In the genomic region with DNA sequence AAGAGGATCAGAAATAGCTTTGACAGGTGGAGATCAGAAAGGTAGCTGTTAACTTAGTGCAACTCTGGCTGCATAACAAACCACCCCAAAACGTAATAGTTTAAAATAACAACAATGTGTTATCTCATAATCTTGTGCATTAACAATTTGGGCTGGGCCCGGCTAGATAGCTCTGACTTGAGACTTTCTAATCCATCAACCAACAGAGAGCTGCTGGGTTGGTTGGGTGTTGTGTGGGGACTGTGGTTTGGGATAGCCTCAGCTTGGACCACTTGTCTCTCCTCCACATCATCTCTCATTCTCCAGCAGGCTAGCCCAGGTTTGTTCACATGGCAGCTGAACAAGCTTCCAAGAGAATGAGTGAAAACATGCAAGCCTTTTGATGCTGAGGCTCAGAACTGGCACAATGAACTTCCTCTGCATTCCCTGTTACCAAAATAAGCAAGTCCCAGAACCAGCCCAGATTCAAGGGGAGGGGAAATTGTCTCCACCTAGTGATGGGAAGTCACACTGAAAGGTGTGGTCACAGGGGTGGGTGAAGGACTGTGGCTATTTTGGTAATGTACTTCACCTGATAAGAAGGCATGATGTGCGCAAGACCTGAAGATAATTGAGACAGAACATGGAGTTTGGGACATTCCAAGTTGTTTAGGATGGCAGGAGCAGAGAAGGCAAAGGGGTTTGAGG, we compare ENCODE assay signal across 23 cellular contexts. TPM values are rescaled to one million over a fixed set of nuclear protein-coding genes. Genes with fewer than 3 reads are reported as not detected.
DNase-seq lines count a peak whose midpoint lies in the region; ATAC-seq and TF ChIP-seq lines count a peak whose summit lies in the region.
"Had no signal": no experiment of that assay in that cellular context is flagged by ENCODE, and none has a peak within 500 bp of the region (broad histone marks: within the 10 kb centered on the region; RNA-seq: fewer than 3 reads in every experiment).

No MANE protein-coding gene starts in this region.

- H3K36me3 Mint-ChIP-seq in H9 (ENCODE audit: insufficient read depth in 1 of 3, low read depth in 3 of 3), result no peaks in the 10 kb centered on the region
- H3K36me3 Mint-ChIP-seq: CD8-positive, alpha-beta T cell had no signal

- intact Hi-C loops in PC-3 (cut with micrococcal nuclease), result no loop called here
- intact Hi-C loops in lower lobe of right lung (cut with DNase I), result no loop called here
- intact Hi-C loops in sigmoid colon (cut with DNase I), result no loop called here
- intact Hi-C loops in Right ventricle myocardium inferior (cut with DNase I), result no loop called here

- H3K56ac ChIP-seq in H9 (ENCODE audit: insufficient read length, low read depth, low read length), result no peak overlapping the region

- no peaks in the 10 kb centered on the region for H4K20me1 ChIP-seq in H9 (ENCODE audit: control insufficient read depth, insufficient read depth, insufficient read length)
- no peaks in the 10 kb centered on the region for H4K20me1 ChIP-seq in PC-3 (ENCODE audit: low read length)

- no peaks in the 10 kb centered on the region for H3K9me3 ChIP-seq in H9 (ENCODE audit: control insufficient read depth, low read depth, low read length)
- no peaks in the 10 kb centered on the region for H3K9me3 ChIP-seq in PC-3 (ENCODE audit: low read length)
- H3K9me3 ChIP-seq in lower lobe of right lung, result no peaks in the 10 kb centered on the region
- H3K9me3 ChIP-seq in sigmoid colon, result no peaks in the 10 kb centered on the region
- H3K9me3 ChIP-seq: Caco-2, Peyer's patch had no signal

- no TSS peak for BruUV-seq in PC-3 (replicated peaks; lab: Mats Ljungman, UMichigan)

- no peak overlapping the region for H4K8ac ChIP-seq in H9 (replicated peaks; ENCODE audit: insufficient read length, low read depth, low read length)

- H2BK12ac ChIP-seq in H9 (ENCODE audit: insufficient read length, low read depth, low read length), result no peak overlapping the region

- WGBS in H9 (ENCODE audit: extremely low coverage, insufficient read length, low lambda C conversion rate), result no CpG with 5 or more reads among the region's 3 CpGs
- WGBS in sigmoid colon, 2 donors, result 72 to 84% methylated on average over 3 of the region's 3 CpGs

- no peak overlapping the region for H2BK5ac ChIP-seq in H9 (ENCODE audit: insufficient read length, low read length)

- no peak for TF ChIP-seq EP300 in sigmoid colon (IDR thresholded peaks at IDR 0.05)

- H2BK120ac ChIP-seq in H9 (ENCODE audit: low read depth, low read length, poor library complexity, severe bottlenecking), result no peak overlapping the region

- no peak overlapping the region for H3K27ac Mint-ChIP-seq in H9
- H3K27ac Mint-ChIP-seq: CD8-positive, alpha-beta T cell had no signal

- no peak overlapping the region for H3K4me3 Mint-ChIP-seq in H9
- H3K4me3 Mint-ChIP-seq: CD8-positive, alpha-beta T cell had no signal

- H3K4me2 ChIP-seq in H9 (ENCODE audit: insufficient read depth, insufficient read length, low read length) (no peak overlapping the region), PC-3 (ENCODE audit: low read length) (no peak overlapping the region)

- H3F3A ChIP-seq in PC-3 (ENCODE audit: low read length, unreplicated experiment), result no peaks in the 10 kb centered on the region

- no peaks in the 10 kb centered on the region for H3K9me2 ChIP-seq in PC-3 (replicated peaks; ENCODE audit: low read length)

- H3K4me3 ChIP-seq in GM12864 (ENCODE audit: low read depth, low read length) (no peak overlapping the region), PC-3 (ENCODE audit: low read length) (no peak overlapping the region), lower lobe of right lung (no peak overlapping the region), sigmoid colon (no peak overlapping the region)
- H3K4me3 ChIP-seq: Peyer's patch, SK-N-MC had no signal

- H4K91ac ChIP-seq in H9 (ENCODE audit: insufficient read length, low read depth, low read length), result no peak overlapping the region

- H3K23me2 ChIP-seq in H9 (ENCODE audit: insufficient read length, low read depth, low read length, poor library complexity, severe bottlenecking), result no peaks in the 10 kb centered on the region

- H3K36me3 ChIP-seq in PC-3 (ENCODE audit: low read depth, low read length), result no peaks in the 10 kb centered on the region
- H3K36me3 ChIP-seq in lower lobe of right lung, result no peaks in the 10 kb centered on the region
- no peaks in the 10 kb centered on the region for H3K36me3 ChIP-seq in sigmoid colon
- H3K36me3 ChIP-seq: Peyer's patch had no signal

- H3K27me3 Mint-ChIP-seq in H9 (ENCODE audit: low read depth), result peaks cover 11% of the 10 kb centered on the region

- H3K9me3 Mint-ChIP-seq in H9, result no peaks in the 10 kb centered on the region
- H3K9me3 Mint-ChIP-seq: CD8-positive, alpha-beta T cell had no signal

- H3K23ac ChIP-seq in H9 (ENCODE audit: insufficient read length, low read depth, low read length), result no peak overlapping the region

- no peak overlapping the region for H2BK20ac ChIP-seq in H9 (ENCODE audit: low read depth, low read length, poor library complexity, severe bottlenecking)

- H3K9ac ChIP-seq in H9 (ENCODE audit: extremely low read depth, insufficient read length, low read length) (no peak overlapping the region), PC-3 (ENCODE audit: low read length) (no peak overlapping the region)

- no peak for DNase-seq in GM12864 (ENCODE audit: low read depth)
- no peak for DNase-seq in H9
- DNase-seq in PC-3, result no peak
- peak; percentile 22 for DNase-seq in iPS-NIHi7 (ENCODE audit: extremely low spot score)
- no peak for DNase-seq in lower lobe of right lung
- no peak for DNase-seq in sigmoid colon
- DNase-seq in Right ventricle myocardium inferior (ENCODE audit: missing footprints), result no peak
- DNase-seq: C1 segment of cervical spinal cord; Caco-2; CD8-positive, alpha-beta T cell; HCEC 1CT; Karpas-422; NCI-H1092 treated with DMSO at 0.1 percent for 48 hours; NCI-H1436; NCI-H187; NCI-H2081 treated with DMSO at 0.1 percent for 48 hours; NCI-H2171; NCI-H345; NCI-H510A treated with DMSO at 0.1 percent for 48 hours; Peyer's patch; SIG-M5 had no signal

- H4K5ac ChIP-seq in H9 (ENCODE audit: insufficient read length, low read depth, low read length), result no peak overlapping the region

- H3K4me1 ChIP-seq in H9 (ENCODE audit: insufficient read depth, low read length) (no peaks in the 10 kb centered on the region), PC-3 (ENCODE audit: insufficient read depth, low read length) (no peaks in the 10 kb centered on the region), lower lobe of right lung (no peaks in the 10 kb centered on the region), sigmoid colon (no peaks in the 10 kb centered on the region)
- H3K4me1 ChIP-seq: Caco-2, Peyer's patch had no signal

- no peak for TF ChIP-seq POLR2A in sigmoid colon (IDR thresholded peaks at IDR 0.05)

- no peak overlapping the region for H2BK15ac ChIP-seq in H9 (ENCODE audit: low read depth, low read length)

- no peak overlapping the region for H3K14ac ChIP-seq in H9 (ENCODE audit: insufficient read depth, low read length)

- H3K79me1 ChIP-seq in H9 (ENCODE audit: insufficient read depth, low read depth, low read length, poor library complexity, severe bottlenecking), result no peaks in the 10 kb centered on the region

- H2AK5ac ChIP-seq in H9 (ENCODE audit: insufficient read length, low read length), result no peak overlapping the region

- no peak overlapping the region for H3T11ph ChIP-seq in H9 (ENCODE audit: low read length)

- peak; percentile 5 for TF ChIP-seq CTCF in GM12864 (IDR thresholded peaks at IDR 0.05; ENCODE audit: low read depth, low read length, missing control alignments)
- peak; percentile 33; the same call in 2 of the 3 replicates for TF ChIP-seq CTCF in H9 (conservative IDR thresholded peaks at IDR 0.05)
- TF ChIP-seq CTCF in PC-3 (conservative IDR thresholded peaks at IDR 0.05; ENCODE audit: low read depth, low read length), result peak; percentile 48
- TF ChIP-seq CTCF in lower lobe of right lung (IDR thresholded peaks at IDR 0.05), result no peak
- no peak for TF ChIP-seq CTCF in sigmoid colon (IDR thresholded peaks at IDR 0.05)

- no peaks in the 10 kb centered on the region for H3K4me1 Mint-ChIP-seq in H9

- H3K18ac ChIP-seq in H9 (ENCODE audit: insufficient read length, low read depth, low read length), result no peak overlapping the region

- ATAC-seq in PC-3 (no peak; the same call in 1 of the 2 replicates), lower lobe of right lung (no peak), Right ventricle myocardium inferior (no peak)
- ATAC-seq: CD8-positive, alpha-beta T cell had no signal

- H3K79me2 ChIP-seq in H9 (ENCODE audit: insufficient read depth, low read length) (no peaks in the 10 kb centered on the region), PC-3 (ENCODE audit: low read length) (no peaks in the 10 kb centered on the region)

- CTCF ChIA-PET in PC-3 (lab: Charles Lee), result interaction anchor here (0.6 kb wide), 1 partner anchor 54 kb away, joined by 3 read pairs; no protein-coding TSS in a partner anchor

- POLR2A ChIA-PET in PC-3 (lab: Charles Lee; ENCODE audit: unreplicated experiment), result no interaction called here

- H3K4ac ChIP-seq in H9 (ENCODE audit: low read depth, low read length), result no peak overlapping the region

- no peaks in the 10 kb centered on the region; the same call in 1 of the 2 replicates for H3K27me3 ChIP-seq in H9 (ENCODE audit: insufficient read depth, low read length)
- no peaks in the 10 kb centered on the region for H3K27me3 ChIP-seq in PC-3 (ENCODE audit: low read length)
- H3K27me3 ChIP-seq in lower lobe of right lung (ENCODE audit: low read depth), result no peaks in the 10 kb centered on the region
- H3K27me3 ChIP-seq in sigmoid colon, result no peaks in the 10 kb centered on the region
- H3K27me3 ChIP-seq: Peyer's patch had no signal

- H3K27ac ChIP-seq in H9 (ENCODE audit: insufficient read length, low read depth, low read length), result no peak overlapping the region
- H3K27ac ChIP-seq in PC-3 (ENCODE audit: low read length), result no peak overlapping the region
- no peak overlapping the region for H3K27ac ChIP-seq in lower lobe of right lung
- no peak overlapping the region for H3K27ac ChIP-seq in sigmoid colon
- H3K27ac ChIP-seq: HL-60, Peyer's patch, SK-N-MC had no signal

- H2AFZ ChIP-seq in H9 (ENCODE audit: low read length), result no peak overlapping the region
- H2AFZ ChIP-seq in PC-3 (ENCODE audit: low read length), result no peak overlapping the region

RNA-seq across cellular contexts. Expression of gene ASAH2, which starts 20.4 kb away (rescaled TPM):
- total RNA-seq in H9 (2021), result 4.6 and 5.9 TPM in 2 replicates
- total RNA-seq in PC-3 (2014; rRNA removed), result 0.75 and 14.0 TPM in 2 replicates
- not detected for total RNA-seq in lower lobe of right lung
- total RNA-seq in sigmoid colon, result 1 to 10 TPM in 1 of 4 donors, under 1 TPM in 3; under 0.01 to 2.0 (median 0.34) TPM
- polyA plus RNA-seq in sigmoid colon, result 1 to 10 TPM in 1 of 3 donors, under 1 TPM in 1, not detected in 1; 0.26 to 4.9 TPM
- 2.0 TPM for total RNA-seq in Right ventricle myocardium inferior

Comparison
In these comparisons a context has a peak if more than half of its experiments do, and no peak if none do; other contexts are left out.
1. CTCF ChIP-seq: peak in GM12864 (single experiment), H9 (single experiment) and PC-3 (single experiment); none in lower lobe of right lung (single experiment) and sigmoid colon (0 of 4).